17 cellular contexts compared by ENCODE assay signal in genomic region chr17:57092779-57093178, GRCh38. TPM values are rescaled to one million over a fixed set of nuclear protein-coding genes. Genes with fewer than 3 reads are reported as not detected.
A peak's percentile ranks its signal among the peaks of the same experiment; 100 is the strongest.
DNase-seq lines count a peak whose midpoint lies in the region; ATAC-seq and TF ChIP-seq lines count a peak whose summit lies in the region.
"Had no signal": no experiment of that assay in that cellular context is flagged by ENCODE, and none has a peak within 500 bp of the region (broad histone marks: within the 10 kb centered on the region; RNA-seq: fewer than 3 reads in every experiment).

No MANE protein-coding gene starts in this region.

- TF ChIP-seq CTCF in glutamatergic neuron (IDR thresholded peaks at IDR 0.05; ENCODE audit: partially characterized antibody, unreplicated experiment): no peak

- H3K27ac Mint-ChIP-seq in glutamatergic neuron (ENCODE audit: unreplicated experiment): no peak overlapping the region
- H3K27ac Mint-ChIP-seq: activated CD4-positive, alpha-beta memory T cell treated with anti-CD3 and anti-CD28 coated beads, Interleukin-2, amount 10 ng/mL, durations not matched to agents 7 days and 5 days; activated naive CD8-positive, alpha-beta T cell treated with anti-CD3 and anti-CD28 coated beads, Interleukin-2, amount 10 ng/mL, durations not matched to agents 7 days and 5 days; activated T-cell treated with anti-CD3 and anti-CD28 coated beads, Interleukin-2, amount 50 U/mL, for 72 hours had no signal

- intact Hi-C loops in right cardiac atrium (cut with DNase I) (no loop called here), Right ventricle myocardium inferior (cut with DNase I) (no loop called here)

- H3K4me1 ChIP-seq in right cardiac atrium (ENCODE audit: control insufficient read depth, insufficient read depth, low read length) (peaks cover 28% of the 10 kb centered on the region), skeletal muscle tissue (ENCODE audit: control insufficient read depth in 3 of 3, insufficient read depth in 3 of 3, low read length in 3 of 3) (peaks cover 73 to 94% (median 90%) of the 10 kb centered on the region in 3 donors)

- ATAC-seq in right cardiac atrium (no peak), Right ventricle myocardium inferior (no peak), HG03520 (IDR thresholded peaks at IDR 0.05; ENCODE audit: unreplicated experiment) (no peak), HG02981 (IDR thresholded peaks at IDR 0.05; ENCODE audit: unreplicated experiment) (no peak)
- ATAC-seq: activated T-cell treated with anti-CD3 and anti-CD28 coated beads, Interleukin-2, amount 50 U/mL, for 72 hours had no signal

- no peaks in the 10 kb centered on the region for H3K36me3 Mint-ChIP-seq in glutamatergic neuron (ENCODE audit: unreplicated experiment)

- peaks cover 0 to 5% (median 0%) of the 10 kb centered on the region in 3 donors for H3K36me3 ChIP-seq in skeletal muscle tissue (ENCODE audit: control insufficient read depth in 3 of 3, insufficient read depth in 3 of 3, low read length in 3 of 3)
- H3K36me3 ChIP-seq: ovary had no signal

- DNase-seq in right cardiac atrium (no peak), Right ventricle myocardium inferior (ENCODE audit: missing footprints) (no peak), glutamatergic neuron (no peak), putamen (ENCODE audit: low spot score) (no peak), NCI-H510A treated with DMSO at 0.1 percent for 48 hours (lab: John Stamatoyannopoulos, UW) (no peak)
- DNase-seq: activated CD4-positive, alpha-beta memory T cell treated with anti-CD3 and anti-CD28 coated beads, Interleukin-2, amount 10 ng/mL, durations not matched to agents 7 days and 5 days; activated naive CD8-positive, alpha-beta T cell treated with anti-CD3 and anti-CD28 coated beads, Interleukin-2, amount 10 ng/mL, durations not matched to agents 7 days and 5 days; activated T-cell treated with anti-CD3 and anti-CD28 coated beads, Interleukin-2, amount 50 U/mL, for 72 hours; H7; islet precursor cell; NCI-H2081; NCI-H748 treated with DMSO at 0.1 percent for 48 hours; ovary had no signal

- H3K27me3 ChIP-seq in right cardiac atrium (ENCODE audit: control insufficient read depth, insufficient read depth) (no peaks in the 10 kb centered on the region), skeletal muscle tissue (ENCODE audit: control insufficient read depth in 3 of 3, insufficient read depth in 3 of 3, low read length in 3 of 3) (no peaks in the 10 kb centered on the region)
- H3K27me3 ChIP-seq: ovary had no signal

- H3K9me3 ChIP-seq in right cardiac atrium (ENCODE audit: control insufficient read depth, low read length) (no peaks in the 10 kb centered on the region), skeletal muscle tissue (ENCODE audit: control insufficient read depth in 3 of 3, low read length in 3 of 3) (no peaks in the 10 kb centered on the region)
- H3K9me3 ChIP-seq: ovary had no signal

- peaks cover 17% of the 10 kb centered on the region for H3K4me1 Mint-ChIP-seq in glutamatergic neuron (ENCODE audit: low read depth, unreplicated experiment)

- no peak overlapping the region for H3K4me3 ChIP-seq in right cardiac atrium (ENCODE audit: low read length)
- H3K4me3 ChIP-seq in skeletal muscle tissue (ENCODE audit: low read length in 3 of 3): peak overlapping the region in 1 of 3 donors; percentile 35
- H3K4me3 ChIP-seq: ovary had no signal

- H3K9me3 Mint-ChIP-seq in glutamatergic neuron (ENCODE audit: unreplicated experiment): no peaks in the 10 kb centered on the region
- H3K9me3 Mint-ChIP-seq: activated CD4-positive, alpha-beta memory T cell treated with anti-CD3 and anti-CD28 coated beads, Interleukin-2, amount 10 ng/mL, durations not matched to agents 7 days and 5 days; activated naive CD8-positive, alpha-beta T cell treated with anti-CD3 and anti-CD28 coated beads, Interleukin-2, amount 10 ng/mL, durations not matched to agents 7 days and 5 days; activated T-cell treated with anti-CD3 and anti-CD28 coated beads, Interleukin-2, amount 50 U/mL, for 72 hours had no signal

- 74% methylated on average over 8 of the region's 8 CpGs for WGBS in right cardiac atrium

- H3K9ac ChIP-seq in skeletal muscle tissue (ENCODE audit: low read depth in 1 of 3, low read length in 3 of 3): peak overlapping the region; percentile 41 to 91 (median 44)

- H3K4me3 Mint-ChIP-seq in glutamatergic neuron (ENCODE audit: unreplicated experiment): peak overlapping the region; percentile 3
- H3K4me3 Mint-ChIP-seq: activated CD4-positive, alpha-beta memory T cell treated with anti-CD3 and anti-CD28 coated beads, Interleukin-2, amount 10 ng/mL, durations not matched to agents 7 days and 5 days; activated naive CD8-positive, alpha-beta T cell treated with anti-CD3 and anti-CD28 coated beads, Interleukin-2, amount 10 ng/mL, durations not matched to agents 7 days and 5 days; activated T-cell treated with anti-CD3 and anti-CD28 coated beads, Interleukin-2, amount 50 U/mL, for 72 hours had no signal

- H3K27me3 Mint-ChIP-seq in glutamatergic neuron (ENCODE audit: unreplicated experiment): peaks cover 1% of the 10 kb centered on the region
- H3K27me3 Mint-ChIP-seq: activated CD4-positive, alpha-beta memory T cell treated with anti-CD3 and anti-CD28 coated beads, Interleukin-2, amount 10 ng/mL, durations not matched to agents 7 days and 5 days; activated naive CD8-positive, alpha-beta T cell treated with anti-CD3 and anti-CD28 coated beads, Interleukin-2, amount 10 ng/mL, durations not matched to agents 7 days and 5 days had no signal

- H3K27ac ChIP-seq in right cardiac atrium (ENCODE audit: low read length) (peak overlapping the region; percentile 95), skeletal muscle tissue (ENCODE audit: low read depth, low read length) (peak overlapping the region; percentile 97)
- H3K27ac ChIP-seq: VCaP had no signal

RNA-seq across cellular contexts. Expression of gene AKAP1, which starts 7.7 kb away (rescaled TPM):
- total RNA-seq in right cardiac atrium (100 to 1,000 TPM in 3 of 4 donors, 10 to 100 TPM in 1; 92.3 to 194 (median 175) TPM), Right ventricle myocardium inferior (226 TPM), glutamatergic neuron (ENCODE audit: unreplicated experiment) (35.6 TPM), skeletal muscle tissue (63.7 TPM)
- polyA plus RNA-seq in right cardiac atrium: 94.4 TPM
